In the genomic region with DNA sequence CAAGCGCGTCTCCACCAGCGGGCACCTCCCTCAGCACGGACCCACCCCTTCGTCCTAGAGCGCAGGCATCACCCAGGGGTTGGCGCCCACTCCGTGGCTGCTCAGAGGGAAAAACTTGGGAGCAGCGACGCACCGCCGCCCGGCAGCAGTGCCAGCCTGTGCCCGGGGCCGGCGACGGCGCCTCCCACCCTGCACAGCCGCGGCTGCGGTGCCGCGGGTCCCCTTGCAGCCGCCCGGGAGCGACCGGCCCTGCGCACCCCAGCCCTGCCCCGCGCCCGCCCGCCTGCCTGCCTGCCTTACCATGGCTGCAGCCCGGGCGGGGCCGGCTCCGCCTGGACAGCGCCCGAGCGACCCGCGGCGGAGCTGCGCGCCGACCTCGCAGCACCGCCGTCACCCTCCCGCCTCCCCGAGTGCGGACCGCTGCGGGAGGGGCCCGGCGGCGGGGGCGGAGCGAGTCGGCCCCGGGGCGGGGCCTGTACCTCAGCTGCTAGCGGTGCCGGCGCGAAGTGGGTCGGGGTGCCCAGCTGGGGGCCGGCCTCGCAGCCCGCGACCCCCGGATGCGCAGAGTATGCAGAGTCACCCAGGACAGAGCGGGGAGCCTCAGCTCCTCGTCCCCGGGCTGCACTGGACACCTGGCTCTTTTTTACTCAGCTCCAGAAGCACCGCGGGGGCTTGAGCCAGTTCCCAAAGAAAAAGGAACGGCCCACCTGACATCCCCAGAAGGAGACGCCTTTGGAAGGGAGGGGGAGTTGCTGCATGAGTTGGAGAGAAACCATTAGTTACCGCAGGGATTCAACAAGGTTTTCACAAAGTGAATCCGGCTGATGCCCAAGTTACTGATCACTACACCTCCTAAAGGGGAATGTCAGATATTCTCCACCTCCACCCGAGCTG, we compare ENCODE assay signal across 9 cellular contexts. TPM values are rescaled to one million over a fixed set of nuclear protein-coding genes. Genes with fewer than 3 reads are reported as not detected.
DNase-seq lines count a peak whose midpoint lies in the region; ATAC-seq and TF ChIP-seq lines count a peak whose summit lies in the region.
"Had no signal": no experiment of that assay in that cellular context is flagged by ENCODE, and none has a peak within 500 bp of the region (broad histone marks: within the 10 kb centered on the region; RNA-seq: fewer than 3 reads in every experiment).

No MANE protein-coding gene starts in this region.

- POLR2A ChIA-PET in Caco-2 (lab: Charles Lee), result interaction anchor here (0.6 to 1.9 kb wide), 2 partner anchors 100 to 1088 kb away, joined by 3 to 16 read pairs; a partner anchor contains a TSS

- peaks cover 3% of the 10 kb centered on the region for H3K27me3 Mint-ChIP-seq in Caco-2 (ENCODE audit: insufficient read depth, unreplicated experiment)
- H3K27me3 Mint-ChIP-seq in activated naive CD4-positive, alpha-beta T cell treated with anti-CD3 and anti-CD28 coated beads for 36 hours (ENCODE audit: low read depth), result peaks cover 14% of the 10 kb centered on the region

- peak overlapping the region; percentile 92 for H2AFZ ChIP-seq in neuron (ENCODE audit: low read depth, low read length)

- H3K36me3 Mint-ChIP-seq in Caco-2 (ENCODE audit: insufficient read depth, unreplicated experiment), result no peaks in the 10 kb centered on the region
- H3K36me3 Mint-ChIP-seq in activated naive CD4-positive, alpha-beta T cell treated with anti-CD3 and anti-CD28 coated beads for 36 hours (ENCODE audit: low read depth), result no peaks in the 10 kb centered on the region

- TF ChIP-seq CTCF in Caco-2 (IDR thresholded peaks at IDR 0.05; ENCODE audit: insufficient read depth in 1 of 2, low read depth in 1 of 2, low read length in 1 of 2, severe bottlenecking in 1 of 2, unreplicated experiment in 1 of 2) (no peak), Peyer's patch (IDR thresholded peaks at IDR 0.05) (no peak), transverse colon (IDR thresholded peaks at IDR 0.05) (no peak)

- peak overlapping the region; percentile 33 for H3K4me3 ChIP-seq in Caco-2 (ENCODE audit: low read depth, low read length)
- H3K4me3 ChIP-seq in Peyer's patch, result peak overlapping the region; percentile 41 to 73 (median 57)
- H3K4me3 ChIP-seq in neuron (ENCODE audit: low read length), result peak overlapping the region; percentile 46
- peak overlapping the region; percentile 20 to 55 (median 44) for H3K4me3 ChIP-seq in transverse colon

- peak; percentile 77 for ATAC-seq in HG02759 (IDR thresholded peaks at IDR 0.05; ENCODE audit: unreplicated experiment)

- no TSS peak for BruUV-seq in Caco-2 (replicated peaks; lab: Mats Ljungman, UMichigan)

- H3K4me1 Mint-ChIP-seq in Caco-2 (ENCODE audit: low read depth, unreplicated experiment), result peaks cover 16% of the 10 kb centered on the region
- peaks cover 2% of the 10 kb centered on the region for H3K4me1 Mint-ChIP-seq in activated naive CD4-positive, alpha-beta T cell treated with anti-CD3 and anti-CD28 coated beads for 36 hours (ENCODE audit: low read depth)

- peaks cover 34% of the 10 kb centered on the region for H3K4me1 ChIP-seq in Caco-2
- H3K4me1 ChIP-seq in Peyer's patch, result peaks cover 0 to 11% (median 0%) of the 10 kb centered on the region in 4 donors
- peaks cover 21% of the 10 kb centered on the region for H3K4me1 ChIP-seq in neuron (ENCODE audit: insufficient read depth, low read length)
- peaks cover 0 to 20% (median 5%) of the 10 kb centered on the region in 4 donors for H3K4me1 ChIP-seq in transverse colon

- no peaks in the 10 kb centered on the region for H3K27me3 ChIP-seq in Caco-2 (replicated peaks; ENCODE audit: control insufficient read depth, insufficient read depth, low read length)
- no peaks in the 10 kb centered on the region for H3K27me3 ChIP-seq in Peyer's patch
- H3K27me3 ChIP-seq in neuron (ENCODE audit: insufficient read depth, low read length), result peaks cover 66% of the 10 kb centered on the region
- H3K27me3 ChIP-seq in transverse colon, result peaks cover 9% of the 10 kb centered on the region

- TF ChIP-seq POLR2A in Peyer's patch (IDR thresholded peaks at IDR 0.05) (no peak), transverse colon (IDR thresholded peaks at IDR 0.05) (no peak)

- DNase-seq in Caco-2 (peak; percentile 58 to 80), Peyer's patch (peak; percentile 54 to 74 (median 71)), globus pallidus (ENCODE audit: low spot score) (peak; percentile 87), transverse colon (peak; percentile 64), NCI-H2107 (lab: John Stamatoyannopoulos, UW) (no peak)
- DNase-seq in activated naive CD4-positive, alpha-beta T cell treated with anti-CD3 and anti-CD28 coated beads for 36 hours, result peak; percentile 48

- peak overlapping the region in 2 of 4 donors; percentile 44 to 59 for H3K27ac ChIP-seq in Peyer's patch
- H3K27ac ChIP-seq in transverse colon, result peak overlapping the region; percentile 29 to 48 (median 39)

- H3K36me3 ChIP-seq in Caco-2 (ENCODE audit: control insufficient read depth, insufficient read depth, low read length) (no peaks in the 10 kb centered on the region), Peyer's patch (no peaks in the 10 kb centered on the region), neuron (ENCODE audit: insufficient read depth, low read length) (no peaks in the 10 kb centered on the region), transverse colon (no peaks in the 10 kb centered on the region)

- H3K9me3 ChIP-seq in Caco-2 (no peaks in the 10 kb centered on the region), Peyer's patch (no peaks in the 10 kb centered on the region), neuron (ENCODE audit: low read length) (no peaks in the 10 kb centered on the region), transverse colon (no peaks in the 10 kb centered on the region)

- CTCF ChIA-PET in Caco-2 (lab: Charles Lee), result interaction anchor here (1.2 to 1.5 kb wide), 2 partner anchors 13 to 214 kb away, joined by 5 read pairs; no protein-coding TSS in a partner anchor
- CTCF ChIA-PET in activated naive CD4-positive, alpha-beta T cell treated with anti-CD3 and anti-CD28 coated beads for 36 hours (lab: Charles Lee), result no interaction called here

- 5 to 28% methylated on average over 2 to 36 of the region's 82 CpGs for WGBS in transverse colon (ENCODE audit: low coverage in 1 of 2), 2 donors

- intact Hi-C loops in Caco-2 (cut with micrococcal nuclease; ENCODE audit: unreplicated experiment), result no loop called here
- intact Hi-C loops in activated naive CD4-positive, alpha-beta T cell treated with anti-CD3 and anti-CD28 coated beads for 36 hours (cut with micrococcal nuclease), result loop anchor here (1.0 kb wide), 1 partner anchor 14 kb away; no protein-coding TSS in a partner anchor
- intact Hi-C loops in transverse colon (cut with DNase I; ENCODE audit: low total_unique reads), result no loop called here

- peak overlapping the region; percentile 46 for H3K4me3 Mint-ChIP-seq in Caco-2 (ENCODE audit: unreplicated experiment)
- peak overlapping the region; percentile 30 for H3K4me3 Mint-ChIP-seq in activated naive CD4-positive, alpha-beta T cell treated with anti-CD3 and anti-CD28 coated beads for 36 hours

- in situ Hi-C loops in transverse colon (cut with MboI; ENCODE audit: low pct_ligation_motif_present in 1 of 4, low pct_unique_long_range_greater_than_20kb in 1 of 4, low sequenced_read_pairs in 3 of 4), result loop anchor here in 1 of 4 donors (10.0 kb wide), 1 partner anchor 63 kb away; no protein-coding TSS in a partner anchor

- no peaks in the 10 kb centered on the region for H3K9me3 Mint-ChIP-seq in Caco-2 (ENCODE audit: unreplicated experiment)
- H3K9me3 Mint-ChIP-seq in activated naive CD4-positive, alpha-beta T cell treated with anti-CD3 and anti-CD28 coated beads for 36 hours, result no peaks in the 10 kb centered on the region

- no peak overlapping the region for H3K27ac Mint-ChIP-seq in Caco-2 (ENCODE audit: unreplicated experiment)
- no peak overlapping the region for H3K27ac Mint-ChIP-seq in activated naive CD4-positive, alpha-beta T cell treated with anti-CD3 and anti-CD28 coated beads for 36 hours

- no peak for TF ChIP-seq EP300 in transverse colon (IDR thresholded peaks at IDR 0.05; ENCODE audit: low read depth)

RNA-seq across cellular contexts. Expression of a gene that starts 17.5 kb away (rescaled TPM):
- total RNA-seq in Caco-2 (2022) (62.6 and 73.6 TPM in 2 replicates), Peyer's patch (100 to 1,000 TPM in 2 of 4 donors, 10 to 100 TPM in 2; 46.2 to 129 (median 105) TPM), transverse colon (10 to 100 TPM; 43.2 to 79.6 (median 53.1) TPM)
- total RNA-seq in activated naive CD4-positive, alpha-beta T cell treated with anti-CD3 and anti-CD28 coated beads for 36 hours, result 10 to 100 TPM; 58.2 to 60.5 TPM

RNA-seq across cellular contexts. Expression of a gene that starts 43.7 kb away (rescaled TPM):
- total RNA-seq in Caco-2 (2022) (0.98 and 1.1 TPM in 2 replicates), Peyer's patch (under 1 TPM in 2 of 4 donors, not detected in 2; 0.28 to 0.83 TPM), transverse colon (under 1 TPM in 1 of 4 donors, not detected in 3; 0.16 TPM)
- 1 to 10 TPM; 3.6 to 4.1 TPM for total RNA-seq in activated naive CD4-positive, alpha-beta T cell treated with anti-CD3 and anti-CD28 coated beads for 36 hours
- total RNA-seq: HT1080 had no signal
